Comparison of ENCODE assay signal across 9 cellular contexts in the genomic region with DNA sequence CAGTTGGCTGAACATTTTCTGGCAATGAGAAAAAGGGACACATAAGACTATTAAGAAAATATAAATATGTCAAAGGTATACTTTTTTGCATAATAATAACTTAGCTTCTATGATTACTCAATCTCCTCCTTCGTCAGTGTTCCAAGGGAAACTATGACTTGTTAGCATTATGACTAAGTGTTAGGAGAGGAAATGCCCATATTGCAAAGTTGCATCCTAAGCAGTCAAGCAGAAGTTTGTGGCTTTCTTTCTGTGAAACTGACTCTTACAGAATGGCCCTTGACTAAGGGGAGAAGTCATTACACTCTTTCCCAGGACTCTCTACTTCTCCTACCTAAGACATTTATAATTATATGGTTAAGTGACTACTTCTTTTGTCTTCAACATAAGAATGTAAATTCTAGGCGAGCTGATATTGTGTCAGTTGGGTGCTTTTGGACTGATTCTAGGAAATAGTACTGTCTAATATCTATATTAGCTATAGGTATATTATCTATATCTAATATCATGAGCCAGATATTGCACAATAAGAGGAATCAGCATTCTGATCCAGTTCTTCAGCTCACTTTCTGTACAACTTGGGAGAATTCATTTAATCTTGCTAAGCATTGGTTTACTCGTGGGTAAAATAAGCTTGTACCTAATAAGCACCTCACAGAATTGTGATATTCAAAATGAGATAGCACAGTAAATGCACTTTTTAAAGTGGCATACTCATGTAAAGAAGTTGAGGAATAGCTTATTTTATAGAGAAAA. TPM values are rescaled to one million over a fixed set of nuclear protein-coding genes. Genes with fewer than 3 reads are reported as not detected.
DNase-seq lines count a peak whose midpoint lies in the region; ATAC-seq lines count a peak whose summit lies in the region.
"Had no signal": no experiment of that assay in that cellular context is flagged by ENCODE, and none has a peak within 500 bp of the region (broad histone marks: within the 10 kb centered on the region; RNA-seq: fewer than 3 reads in every experiment).

No MANE protein-coding gene starts in this region.

- H3K4me3 Mint-ChIP-seq in dendritic cell treated with granulocyte-macrophage colony-stimulating factor and Interleukin-4, amounts not matched to agents 40 ng/mL and 50 ng/mL, for 4 days, result no peak overlapping the region
- H3K4me3 Mint-ChIP-seq: activated naive CD8-positive, alpha-beta T cell had no signal

- no peaks in the 10 kb centered on the region for H3K27me3 Mint-ChIP-seq in dendritic cell treated with granulocyte-macrophage colony-stimulating factor and Interleukin-4, amounts not matched to agents 40 ng/mL and 50 ng/mL, for 4 days

- intact Hi-C loops in dendritic cell treated with granulocyte-macrophage colony-stimulating factor and Interleukin-4, amounts not matched to agents 40 ng/mL and 50 ng/mL, for 4 days (cut with micrococcal nuclease), result no loop called here

- H3K4me1 Mint-ChIP-seq in dendritic cell treated with granulocyte-macrophage colony-stimulating factor and Interleukin-4, amounts not matched to agents 40 ng/mL and 50 ng/mL, for 4 days (ENCODE audit: low read depth), result peaks cover 6% of the 10 kb centered on the region

- H3K9me3 Mint-ChIP-seq in activated naive CD4-positive, alpha-beta T cell treated with anti-CD3 and anti-CD28 coated beads, Interleukin-2, amount 50 U/mL, for 72 hours, result no peaks in the 10 kb centered on the region
- H3K9me3 Mint-ChIP-seq in dendritic cell treated with granulocyte-macrophage colony-stimulating factor and Interleukin-4, amounts not matched to agents 40 ng/mL and 50 ng/mL, for 4 days, result no peaks in the 10 kb centered on the region

- peak overlapping the region in 1 of 2 donors; percentile 55 for H3K27ac Mint-ChIP-seq in activated naive CD4-positive, alpha-beta T cell treated with anti-CD3 and anti-CD28 coated beads, Interleukin-2, amount 50 U/mL, for 72 hours
- peak overlapping the region; percentile 50 for H3K27ac Mint-ChIP-seq in dendritic cell treated with granulocyte-macrophage colony-stimulating factor and Interleukin-4, amounts not matched to agents 40 ng/mL and 50 ng/mL, for 4 days
- H3K27ac Mint-ChIP-seq: activated naive CD8-positive, alpha-beta T cell had no signal

- ATAC-seq in activated naive CD4-positive, alpha-beta T cell treated with anti-CD3 and anti-CD28 coated beads, Interleukin-2, amount 50 U/mL, for 72 hours, result peak; percentile 93 to 100
- no peak for ATAC-seq in HG02642 (IDR thresholded peaks at IDR 0.05; ENCODE audit: poor library complexity, unreplicated experiment)

- peak in 1 of 2 donors; percentile 3 for DNase-seq in activated naive CD4-positive, alpha-beta T cell treated with anti-CD3 and anti-CD28 coated beads, Interleukin-2, amount 50 U/mL, for 72 hours (ENCODE audit: low spot score in 2 of 2)
- no peak for DNase-seq in activated naive CD4-positive, alpha-beta T cell (lab: John Stamatoyannopoulos, UW)
- DNase-seq in HPDE6-E6E7 (ENCODE audit: extremely low spot score), result peak; percentile 27
- peak; percentile 76 for DNase-seq in stromal cell of bone marrow (ENCODE audit: low read depth)
- DNase-seq in COR-L47 (lab: John Stamatoyannopoulos, UW), result no peak
- no peak for DNase-seq in HUDEP-2 (lab: John Stamatoyannopoulos, UW; ENCODE audit: unreplicated experiment in 76 of 76)

- no peaks in the 10 kb centered on the region for H3K36me3 Mint-ChIP-seq in activated naive CD4-positive, alpha-beta T cell treated with anti-CD3 and anti-CD28 coated beads, Interleukin-2, amount 50 U/mL, for 72 hours
- H3K36me3 Mint-ChIP-seq in dendritic cell treated with granulocyte-macrophage colony-stimulating factor and Interleukin-4, amounts not matched to agents 40 ng/mL and 50 ng/mL, for 4 days (ENCODE audit: low read depth), result no peaks in the 10 kb centered on the region
- H3K36me3 Mint-ChIP-seq: activated naive CD8-positive, alpha-beta T cell had no signal

RNA-seq across cellular contexts. Expression of a gene that starts 16.4 kb away (rescaled TPM):
- total RNA-seq in activated naive CD4-positive, alpha-beta T cell treated with anti-CD3 and anti-CD28 coated beads, Interleukin-2, amount 50 U/mL, for 72 hours, result not detected

RNA-seq across cellular contexts. Expression of a gene that starts 18.1 kb away (rescaled TPM):
- total RNA-seq in activated naive CD4-positive, alpha-beta T cell treated with anti-CD3 and anti-CD28 coated beads, Interleukin-2, amount 50 U/mL, for 72 hours, result not detected

RNA-seq across cellular contexts. Expression of a gene that starts 51.9 kb away (rescaled TPM):
- total RNA-seq in activated naive CD4-positive, alpha-beta T cell treated with anti-CD3 and anti-CD28 coated beads, Interleukin-2, amount 50 U/mL, for 72 hours, result not detected

Comparison
In these comparisons a context has a peak if more than half of its experiments do, and no peak if none do; other contexts are left out.
1. DNase-seq: peak in HPDE6-E6E7 (single experiment) and stromal cell of bone marrow (single experiment); none in activated naive CD4-positive, alpha-beta T cell (0 of 4), COR-L47 (single experiment) and HUDEP-2 (0 of 76).